ENCODE assay signal across 9 cellular contexts in the genomic region with DNA sequence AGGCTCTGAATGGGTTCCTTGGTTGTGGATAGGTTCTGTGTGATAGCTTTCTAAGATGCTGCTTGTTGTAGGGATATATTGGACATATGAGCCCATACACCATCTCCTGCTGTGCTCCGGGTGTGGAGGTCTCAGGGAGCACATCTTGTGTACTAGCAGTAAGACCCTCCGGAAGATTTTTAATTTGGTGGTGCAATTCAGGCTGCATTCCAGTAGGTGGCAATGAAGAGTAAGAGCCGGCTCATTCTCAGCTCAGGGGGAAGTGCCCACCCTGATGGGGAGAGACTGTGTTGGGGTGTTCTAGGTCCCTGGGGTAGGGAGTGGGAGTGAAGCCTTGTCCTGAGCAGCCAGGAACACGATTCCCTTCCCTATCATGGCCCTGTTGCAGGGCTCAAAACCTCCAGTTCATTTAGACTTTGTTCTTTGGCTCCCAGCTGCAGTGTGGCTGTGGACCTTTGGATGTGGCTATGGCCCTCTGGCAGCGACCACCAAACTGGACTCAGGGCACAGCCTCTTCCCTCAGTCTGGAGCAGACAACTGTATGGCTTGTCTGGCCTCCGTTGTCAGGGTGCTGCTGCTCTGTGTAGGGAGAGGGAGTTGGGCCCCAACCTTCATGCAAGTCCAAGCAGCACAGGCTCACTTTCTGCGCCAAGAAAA.
DNase-seq lines count a peak whose midpoint lies in the region; ATAC-seq and TF ChIP-seq lines count a peak whose summit lies in the region.
"Had no signal": no experiment of that assay in that cellular context is flagged by ENCODE, and none has a peak within 500 bp of the region (broad histone marks: within the 10 kb centered on the region; RNA-seq: fewer than 3 reads in every experiment).

No MANE protein-coding gene starts in this region.

- H3K36me3 Mint-ChIP-seq in activated T-cell treated with anti-CD3 and anti-CD28 coated beads, Interleukin-2, amount 50 U/mL, for 4 hours (ENCODE audit: insufficient read depth), result no peaks in the 10 kb centered on the region
- H3K36me3 Mint-ChIP-seq: activated naive CD4-positive, alpha-beta T cell treated with anti-CD3 and anti-CD28 coated beads, Interleukin-2, amount 50 U/mL, for 72 hours had no signal

- peaks cover 3% of the 10 kb centered on the region for H3K27me3 Mint-ChIP-seq in activated T-cell treated with anti-CD3 and anti-CD28 coated beads, Interleukin-2, amount 50 U/mL, for 4 hours (ENCODE audit: low read depth)

- no peak for ATAC-seq in activated T-cell treated with anti-CD3 and anti-CD28 coated beads, Interleukin-2, amount 50 U/mL, for 4 hours
- peak in 3 of 4 donors; percentile 44 to 61 (median 46) for ATAC-seq in psoas muscle
- ATAC-seq in GM18861 (IDR thresholded peaks at IDR 0.05; ENCODE audit: unreplicated experiment), result no peak
- ATAC-seq in HG03457 (IDR thresholded peaks at IDR 0.05; ENCODE audit: unreplicated experiment), result no peak
- ATAC-seq: activated naive CD4-positive, alpha-beta T cell treated with anti-CD3 and anti-CD28 coated beads, Interleukin-2, amount 50 U/mL, for 72 hours had no signal

- H3K27me3 ChIP-seq in dorsolateral prefrontal cortex (peaks cover 0 to 13% (median 0%) of the 10 kb centered on the region in 45 donors), psoas muscle (ENCODE audit: insufficient read depth in 3 of 3, low read length in 2 of 3) (no peaks in the 10 kb centered on the region)

- peak; percentile 0 for DNase-seq in activated T-cell treated with anti-CD3 and anti-CD28 coated beads for 48 hours (ENCODE audit: low read depth)
- no peak for DNase-seq in activated T-cell treated with anti-CD3 and anti-CD28 coated beads, Interleukin-2, amount 50 U/mL, for 4 hours
- DNase-seq in dorsolateral prefrontal cortex, result no peak
- DNase-seq in psoas muscle, result no peak
- DNase-seq in RKO (ENCODE audit: low spot score), result no peak

- H3K27ac ChIP-seq in dorsolateral prefrontal cortex (no peak overlapping the region), psoas muscle (no peak overlapping the region)

- WGBS in psoas muscle, 3 donors, result 34 to 38% (median 35%) methylated on average over 7 of the region's 7 CpGs

- H3K9me3 ChIP-seq in psoas muscle, result no peaks in the 10 kb centered on the region

- no peak overlapping the region for H3K4me3 Mint-ChIP-seq in activated T-cell treated with anti-CD3 and anti-CD28 coated beads, Interleukin-2, amount 50 U/mL, for 4 hours

- no peaks in the 10 kb centered on the region for H3K4me1 Mint-ChIP-seq in activated T-cell treated with anti-CD3 and anti-CD28 coated beads, Interleukin-2, amount 50 U/mL, for 4 hours (ENCODE audit: low read depth)

- intact Hi-C loops in dorsolateral prefrontal cortex (cut with DNase I), result loop anchor here in 1 of 2 donors (10.0 kb wide), 1 partner anchor 1022 kb away; no protein-coding TSS in a partner anchor
- intact Hi-C loops in psoas muscle (cut with DNase I), result no loop called here

- H3K4me1 ChIP-seq in psoas muscle, result no peaks in the 10 kb centered on the region

- no peak overlapping the region for H3K4me3 ChIP-seq in dorsolateral prefrontal cortex
- no peak overlapping the region for H3K4me3 ChIP-seq in psoas muscle

- peak; percentile 89 for TF ChIP-seq CTCF in LNCAP (IDR thresholded peaks at IDR 0.05)
- peak; percentile 24 to 69 (median 55) for TF ChIP-seq CTCF in dorsolateral prefrontal cortex (IDR thresholded peaks at IDR 0.05 in 54 of 56, conservative IDR thresholded peaks at IDR 0.05 in 2 of 56; ENCODE audit: low read depth in 1 of 56, partially characterized antibody in 56 of 56)
- TF ChIP-seq CTCF in psoas muscle (IDR thresholded peaks at IDR 0.05), result peak; percentile 37

- H3K36me3 ChIP-seq in psoas muscle (ENCODE audit: insufficient read depth in 1 of 2, low read depth in 1 of 2), result no peaks in the 10 kb centered on the region

- no peaks in the 10 kb centered on the region for H3K9me3 Mint-ChIP-seq in activated T-cell treated with anti-CD3 and anti-CD28 coated beads, Interleukin-2, amount 50 U/mL, for 4 hours
- H3K9me3 Mint-ChIP-seq: activated naive CD4-positive, alpha-beta T cell treated with anti-CD3 and anti-CD28 coated beads, Interleukin-2, amount 50 U/mL, for 72 hours had no signal

Comparison
In these comparisons a context has a peak if more than half of its experiments do, and no peak if none do; other contexts are left out.
1. ATAC-seq: peak in psoas muscle (3 of 4); none in activated T-cell treated with anti-CD3 and anti-CD28 coated beads, Interleukin-2, amount 50 U/mL, for 4 hours (0 of 2), GM18861 (single experiment) and HG03457 (single experiment).
2. CTCF ChIP-seq: peak in every context shown above with its lines; median percentile 89 in LNCAP; 55 in dorsolateral prefrontal cortex; 37 in psoas muscle.